ENCODE assay signal across 7 cellular contexts in the genomic region with DNA sequence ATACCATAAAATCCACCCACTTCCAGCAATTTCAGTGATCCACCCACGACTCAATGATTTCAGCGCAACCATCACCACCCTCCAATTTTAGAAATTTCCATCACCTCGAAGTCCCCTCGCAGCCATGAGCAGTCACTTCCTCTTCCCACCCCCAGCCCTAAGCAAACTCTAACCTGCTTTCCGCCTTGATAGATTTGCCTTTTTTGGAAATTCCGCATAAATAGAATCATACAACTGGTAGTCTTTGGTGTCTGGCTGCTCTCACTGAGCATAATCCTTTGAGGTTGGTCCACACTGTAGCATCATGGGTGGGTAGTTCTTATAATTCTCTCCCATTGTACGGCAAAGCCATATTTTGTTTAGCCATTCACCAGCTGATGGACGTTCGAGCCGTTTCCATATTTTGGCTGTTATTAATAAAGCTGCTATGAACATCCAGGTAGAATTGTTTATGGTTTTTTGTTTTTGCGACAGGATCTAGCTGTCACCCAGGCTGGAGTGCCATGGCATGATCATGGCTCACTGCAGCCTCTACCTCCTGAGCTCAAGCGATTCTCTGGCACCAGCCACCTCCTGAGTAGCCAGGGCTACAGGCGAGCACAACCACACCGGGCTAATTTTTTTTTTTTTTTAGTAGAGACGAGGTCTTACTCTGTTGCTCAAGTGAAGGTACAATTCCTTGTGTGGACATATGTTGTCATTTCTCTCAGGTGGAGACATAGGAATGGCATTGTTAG. TPM values are rescaled to one million over a fixed set of nuclear protein-coding genes. Genes with fewer than 3 reads are reported as not detected.
A peak's percentile ranks its signal among the peaks of the same experiment; 100 is the strongest.
DNase-seq lines count a peak whose midpoint lies in the region; ATAC-seq and TF ChIP-seq lines count a peak whose summit lies in the region.

No MANE protein-coding gene starts in this region.

- H3K36me3 Mint-ChIP-seq in T-cell, result peaks cover 9% of the 10 kb centered on the region
- H3K36me3 Mint-ChIP-seq in HFFc6 (ENCODE audit: low read depth), result peaks cover 9% of the 10 kb centered on the region

- CTCF ChIA-PET in T-cell (lab: Charles Lee), result interaction anchor here (0.7 to 1.4 kb wide), 2 partner anchors 51 to 538 kb away, joined by 3 to 4 read pairs; no protein-coding TSS in a partner anchor

- H3K9me3 Mint-ChIP-seq in T-cell (peaks cover 8 to 9% (median 8%) of the 10 kb centered on the region in 3 donors), HFFc6 (peaks cover 10% of the 10 kb centered on the region)

- POLR2A ChIA-PET in T-cell (lab: Charles Lee), result interaction anchor here in 1 of 2 donors (0.6 kb wide), 1 partner anchor 40 kb away, joined by 3 read pairs; no protein-coding TSS in a partner anchor

- H3K4me3 ChIP-seq in stomach, result no peak overlapping the region

- TF ChIP-seq CTCF in stomach (IDR thresholded peaks at IDR 0.05), result no peak
- no peak for TF ChIP-seq CTCF in HFFc6 (IDR thresholded peaks at IDR 0.05)

- DNase-seq in T-cell, result peak in 9 of 34 experiments; percentile 4 to 51 (median 38)
- DNase-seq in central memory CD4-positive, alpha-beta T cell, result peak; percentile 47
- peak; percentile 26 for DNase-seq in stomach
- no peak for DNase-seq in kidney tubule cell (ENCODE audit: low spot score)
- DNase-seq in HFFc6, result no peak
- DNase-seq in DMS53 treated with DMSO at 0.1 percent for 48 hours (lab: John Stamatoyannopoulos, UW; ENCODE audit: unreplicated experiment), result no peak

- ATAC-seq in GM21529 (IDR thresholded peaks at IDR 0.05; ENCODE audit: unreplicated experiment) (peak; percentile 55), T-cell (replicated peaks in 1 of 4) (peak; percentile 63 to 72 (median 64))

- no peak for TF ChIP-seq EP300 in stomach (IDR thresholded peaks at IDR 0.05)

- peaks cover 8 to 21% (median 11%) of the 10 kb centered on the region in 4 donors for H3K4me1 ChIP-seq in stomach

- H3K27me3 ChIP-seq in stomach, result peaks cover 0 to 9% (median 0%) of the 10 kb centered on the region in 3 donors

- H3K27ac ChIP-seq in stomach, result peak overlapping the region in 4 of 5 donors; percentile 41 to 74 (median 62)

- H3K27me3 Mint-ChIP-seq in T-cell (peaks cover 3 to 4% of the 10 kb centered on the region in 2 donors), HFFc6 (ENCODE audit: insufficient read depth) (no peaks in the 10 kb centered on the region; the same call in 1 of the 2 replicates)

- H3K9me3 ChIP-seq in stomach, result peaks cover 0 to 3% (median 0%) of the 10 kb centered on the region in 4 donors

- WGBS in stomach, 5 donors, result 54 to 59% (median 59%) methylated on average over 15 of the region's 15 CpGs

- intact Hi-C loops in stomach (cut with DNase I; ENCODE audit: low total_unique reads), result no loop called here

- TF ChIP-seq POLR2A in stomach (IDR thresholded peaks at IDR 0.05), result no peak

- H3K4me1 Mint-ChIP-seq in T-cell (peaks cover 14 to 18% (median 15%) of the 10 kb centered on the region in 3 donors), HFFc6 (ENCODE audit: low read depth) (peaks cover 14% of the 10 kb centered on the region)

- H3K27ac Mint-ChIP-seq in T-cell, result peak overlapping the region; percentile 71 to 84
- no peak overlapping the region for H3K27ac Mint-ChIP-seq in HFFc6

- H3K4me3 Mint-ChIP-seq in T-cell, result peak overlapping the region in 1 of 3 donors; percentile 32
- H3K4me3 Mint-ChIP-seq in HFFc6, result no peak overlapping the region

- no peaks in the 10 kb centered on the region for H3K36me3 ChIP-seq in stomach

RNA-seq across cellular contexts. Expression of a gene that starts 16.0 kb away (rescaled TPM):
- total RNA-seq in T-cell (100 to 1,000 TPM in 2 of 5 donors, 10 to 100 TPM in 3; 61.5 to 167 (median 65.0) TPM), stomach (100 to 1,000 TPM in 3 of 5 donors, 10 to 100 TPM in 2; 51.9 to 802 (median 298) TPM)
- polyA plus RNA-seq in stomach, result 10 to 100 TPM; 75.6 to 87.6 (median 81.6) TPM
- 10 to 100 TPM; 14.8 to 18.8 (median 17.4) TPM for total RNA-seq in HFFc6 (2021; fragmentation: NEBNext Ultra II Directional; extraction: Animal tissue kit (Norgen Biotek cat#: 25700))

RNA-seq across cellular contexts. Expression of a gene that starts 36.0 kb away (rescaled TPM):
- total RNA-seq in T-cell, result under 1 TPM in 1 of 5 donors, not detected in 4; 0.10 TPM
- 1 to 10 TPM in 1 of 5 donors, under 1 TPM in 2, not detected in 2; 0.87 to 1.2 (median 0.92) TPM for total RNA-seq in stomach
- under 1 TPM in 1 of 3 donors, not detected in 2; 0.03 TPM for polyA plus RNA-seq in stomach
- not detected for total RNA-seq in HFFc6 (2021; fragmentation: NEBNext Ultra II Directional; extraction: Animal tissue kit (Norgen Biotek cat#: 25700))

RNA-seq across cellular contexts. Expression of a gene that starts 58.2 kb away (rescaled TPM):
- 10 to 100 TPM; 28.2 to 42.7 (median 39.6) TPM for total RNA-seq in T-cell
- 10 to 100 TPM; 35.4 to 83.0 (median 81.1) TPM for total RNA-seq in stomach
- polyA plus RNA-seq in stomach, result 10 to 100 TPM; 19.4 to 30.4 (median 29.0) TPM
- 10 to 100 TPM; 67.9 to 86.8 (median 78.5) TPM for total RNA-seq in HFFc6 (2021; fragmentation: NEBNext Ultra II Directional; extraction: Animal tissue kit (Norgen Biotek cat#: 25700))

RNA-seq across cellular contexts. Expression of a gene that starts 58.4 kb away (rescaled TPM):
- total RNA-seq in T-cell, result 10 to 100 TPM; 15.7 to 22.1 (median 15.9) TPM
- 10 to 100 TPM in 2 of 5 donors, 1 to 10 TPM in 3; 2.3 to 30.7 (median 9.4) TPM for total RNA-seq in stomach
- polyA plus RNA-seq in stomach, result 1 to 10 TPM; 3.8 to 9.2 (median 8.8) TPM
- total RNA-seq in HFFc6 (2021; fragmentation: NEBNext Ultra II Directional; extraction: Animal tissue kit (Norgen Biotek cat#: 25700)), result 10 to 100 TPM; 17.2 to 25.1 (median 20.2) TPM

Comparison
In these comparisons a context has a peak if more than half of its experiments do, and no peak if none do; other contexts are left out.
1. DNase-seq: peak in central memory CD4-positive, alpha-beta T cell (single experiment) and stomach (single experiment); none in kidney tubule cell (single experiment), HFFc6 (single experiment) and DMS53 treated with DMSO at 0.1 percent for 48 hours (single experiment).